ENCODE assay signal across 8 cellular contexts in genomic region chr11:102341844-102342318, GRCh38. TPM values are rescaled to one million over a fixed set of nuclear protein-coding genes. Genes with fewer than 3 reads are reported as not detected.
DNase-seq lines count a peak whose midpoint lies in the region; ATAC-seq lines count a peak whose summit lies in the region.

No MANE protein-coding gene starts in this region.

- ATAC-seq in GM18520 (IDR thresholded peaks at IDR 0.05; ENCODE audit: unreplicated experiment) (peak; percentile 36), HG03175 (IDR thresholded peaks at IDR 0.05; ENCODE audit: unreplicated experiment) (peak; percentile 56)

- DNase-seq in AG08396 (ENCODE audit: low spot score) (peak; percentile 70), NCI-H345 (lab: John Stamatoyannopoulos, UW) (peak; percentile 75), cerebellum (ENCODE audit: low spot score) (peak; percentile 38), left kidney (ENCODE audit: low read depth, low spot score) (peak; percentile 91)
- DNase-seq in activated CD4-positive, CD25-positive, alpha-beta regulatory T cell treated with anti-CD3 and anti-CD28 coated beads, Interleukin-2, amount 50 U/mL, for 72 hours = peak; percentile 64
- DNase-seq in stimulated activated CD4-positive, alpha-beta T cell treated with anti-CD3 and anti-CD28 coated beads, TNF-alpha, amount 100 ng/mL, for 24 hours (ENCODE audit: low read depth in 3 of 3) = peak; percentile 45 to 71 (median 47)

RNA-seq across cellular contexts. Expression of gene BIRC2, which starts 5.1 kb away (rescaled TPM):
- total RNA-seq in cerebellum = 96.0 TPM

RNA-seq across cellular contexts. Expression of gene BIRC3, which starts 24.6 kb away (rescaled TPM):
- total RNA-seq in cerebellum = 1.1 TPM

Comparison
In these comparisons a context has a peak if more than half of its experiments do, and no peak if none do; other contexts are left out.
1. Peak in every context shown above with its lines: DNase-seq and ATAC-seq.
2. DNase-seq: peak in every context shown above with its lines; median percentile 91 in left kidney; 75 in NCI-H345; 70 in AG08396; 64 in activated CD4-positive, CD25-positive, alpha-beta regulatory T cell treated with anti-CD3 and anti-CD28 coated beads, Interleukin-2, amount 50 U/mL, for 72 hours; 47 in stimulated activated CD4-positive, alpha-beta T cell treated with anti-CD3 and anti-CD28 coated beads, TNF-alpha, amount 100 ng/mL, for 24 hours; 38 in cerebellum.